In genomic region chr13:62829476-62829875, GRCh38 we compare ENCODE assay signal across 30 cellular contexts.
"Had no signal": no experiment of that assay in that cellular context is flagged by ENCODE, and none has a peak within 500 bp of the region (broad histone marks: within the 10 kb centered on the region; RNA-seq: fewer than 3 reads in every experiment).

No MANE protein-coding gene starts in this region.

- H3K36me3 ChIP-seq: adrenal gland, brain microvascular endothelial cell, breast epithelium had no signal

- H3K4me1 ChIP-seq: adrenal gland, body of pancreas, breast epithelium had no signal

- H3K4me3 ChIP-seq: adrenal gland, body of pancreas, breast epithelium had no signal

- ATAC-seq: activated CD8-positive, alpha-beta T cell treated with anti-CD3 and anti-CD28 coated beads for 36 hours; activated naive CD4-positive, alpha-beta T cell treated with anti-CD3 and anti-CD28 coated beads, Interleukin-2, amount 50 U/mL, for 72 hours; activated T-cell treated with anti-CD3 and anti-CD28 coated beads, Interleukin-2, amount 50 U/mL, for 4 hours; activated T-cell treated with anti-CD3 and anti-CD28 coated beads, Interleukin-2, amount 50 U/mL, for 72 hours; activated T-helper 17 cell treated with anti-CD3 and anti-CD28 coated beads, Interleukin-2, amount 50 U/mL, for 72 hours; body of pancreas had no signal

- H3K27me3 ChIP-seq: adrenal gland, body of pancreas, brain microvascular endothelial cell, breast epithelium had no signal

- H3K27ac ChIP-seq: adrenal gland, body of pancreas, brain microvascular endothelial cell, breast epithelium had no signal

- DNase-seq: activated B cell treated with CpG ODN at 0.5 μM for 24 hours; activated CD4-positive, alpha-beta memory T cell treated with anti-CD3 and anti-CD28 coated beads for 36 hours; activated CD4-positive, alpha-beta T cell treated with anti-CD3 and anti-CD28 coated beads for 4 hours; activated CD4-positive, alpha-beta T cell treated with anti-CD3 and anti-CD28 coated beads, Interleukin-2, amount 10 ng/mL, durations not matched to agents 24 days and 14 days; activated CD4-positive, alpha-beta T cell treated with anti-CD3 and anti-CD28 coated beads, Interleukin-2, amount 50 U/mL, for 1 hour; activated CD4-positive, alpha-beta T cell treated with anti-CD3 and anti-CD28 coated beads, Interleukin-2, amount 50 U/mL, for 4 hours; activated CD4-positive, CD25-positive, alpha-beta regulatory T cell treated with anti-CD3 and anti-CD28 coated beads, Interleukin-2, amount 50 U/mL, for 72 hours; activated CD8-positive, alpha-beta memory T cell treated with anti-CD3 and anti-CD28 coated beads, Interleukin-2, amount 50 U/mL, for 4 hours; activated CD8-positive, alpha-beta T cell treated with anti-CD3 and anti-CD28 coated beads for 36 hours; activated effector memory CD4-positive, alpha-beta T cell treated with anti-CD3 and anti-CD28 coated beads, Interleukin-2, amount 50 U/mL, for 16 hours; activated gamma-delta T cell treated with Interleukin-2 at 50 U/mL for 16 hours; activated naive CD4-positive, alpha-beta T cell; activated naive CD4-positive, alpha-beta T cell treated with anti-CD3 and anti-CD28 coated beads for 36 hours; activated naive CD4-positive, alpha-beta T cell treated with anti-CD3 and anti-CD28 coated beads, Interleukin-2, amount 50 U/mL, for 16 hours; activated naive CD8-positive, alpha-beta T cell treated with anti-CD3 and anti-CD28 coated beads for 36 hours; activated T-cell treated with anti-CD3 and anti-CD28 coated beads for 4 hours; activated T-cell treated with anti-CD3 and anti-CD28 coated beads, Interleukin-2, amount 50 U/mL, for 1 hour; activated T-cell treated with anti-CD3 and anti-CD28 coated beads, Interleukin-2, amount 50 U/mL, for 4 hours; activated T-cell treated with anti-CD3 and anti-CD28 coated beads, Interleukin-2, amount 50 U/mL, for 72 hours; adrenal gland; amniotic stem cell; aorta; body of pancreas; brain microvascular endothelial cell; central memory CD4-positive, alpha-beta T cell; T-helper 2 cell; T-helper 9 cell had no signal

- H3K9me3 ChIP-seq: adrenal gland, body of pancreas, breast epithelium had no signal
